In the genomic region with DNA sequence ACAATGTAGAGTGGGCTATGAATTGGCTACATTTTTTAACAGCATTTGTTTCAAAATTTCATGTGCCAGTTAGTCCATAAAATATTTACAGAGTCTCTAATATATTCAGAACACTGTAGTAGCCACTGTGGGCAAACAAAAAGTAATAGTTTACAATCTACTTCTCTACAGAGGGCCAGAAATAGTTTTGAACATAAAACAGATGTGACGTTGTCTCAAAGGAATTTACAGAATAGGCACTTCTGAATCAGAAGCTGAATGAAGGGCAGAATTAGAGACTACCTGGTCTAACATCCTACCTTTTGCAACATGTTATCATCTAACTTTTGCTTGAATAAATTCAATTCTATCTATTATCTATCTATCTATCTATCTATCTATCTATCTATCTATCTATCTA, we compare ENCODE assay signal across 32 cellular contexts.
"Had no signal": no experiment of that assay in that cellular context is flagged by ENCODE, and none has a peak within 500 bp of the region (broad histone marks: within the 10 kb centered on the region; RNA-seq: fewer than 3 reads in every experiment).

No MANE protein-coding gene starts in this region.

- ATAC-seq: activated CD4-positive, CD25-positive, alpha-beta regulatory T cell treated with anti-CD3 and anti-CD28 coated beads, Interleukin-2, amount 50 U/mL, for 24 hours; activated CD8-positive, alpha-beta T cell treated with anti-CD3 and anti-CD28 coated beads for 36 hours; activated T-cell treated with anti-CD3 and anti-CD28 coated beads, Interleukin-2, amount 50 U/mL, for 4 hours; activated T-helper 17 cell treated with anti-CD3 and anti-CD28 coated beads, Interleukin-2, amount 50 U/mL, for 72 hours; gastroesophageal sphincter; heart right ventricle had no signal

- H3K36me3 ChIP-seq: brain microvascular endothelial cell, colonic mucosa, esophagus muscularis mucosa, gastroesophageal sphincter, heart right ventricle, WERI-Rb-1 had no signal

- H3K4me3 Mint-ChIP-seq: activated B cell treated with CpG ODN at 0.5 μM for 24 hours; activated CD8-positive, alpha-beta T cell treated with anti-CD3 and anti-CD28 coated beads for 36 hours; activated naive CD8-positive, alpha-beta T cell; activated T-cell treated with anti-CD3 and anti-CD28 coated beads, Interleukin-2, amount 50 U/mL, for 4 hours; activated T-helper 17 cell treated with anti-CD3 and anti-CD28 coated beads, Interleukin-2, amount 50 U/mL, for 72 hours; dendritic cell treated with granulocyte-macrophage colony-stimulating factor and Interleukin-4, amounts not matched to agents 40 ng/mL and 50 ng/mL, for 4 days; endodermal cell; T-helper 1 cell treated with Interleukin-12 subunit alpha and Interleukin-12 subunit beta and Interleukin-4 antibody, amounts not matched to agents 30 μg/mL and 1 μg/mL, for 36 hours had no signal

- H3K9me3 ChIP-seq: colonic mucosa, esophagus muscularis mucosa, gastroesophageal sphincter had no signal

- H3K27ac Mint-ChIP-seq: activated B cell treated with CpG ODN at 0.5 μM for 24 hours; activated CD8-positive, alpha-beta T cell treated with anti-CD3 and anti-CD28 coated beads for 36 hours; activated naive CD8-positive, alpha-beta T cell; activated T-helper 17 cell treated with anti-CD3 and anti-CD28 coated beads, Interleukin-2, amount 50 U/mL, for 72 hours; dendritic cell treated with granulocyte-macrophage colony-stimulating factor and Interleukin-4, amounts not matched to agents 40 ng/mL and 50 ng/mL, for 4 days; endodermal cell; T-helper 1 cell treated with Interleukin-12 subunit alpha and Interleukin-12 subunit beta and Interleukin-4 antibody, amounts not matched to agents 30 μg/mL and 1 μg/mL, for 36 hours had no signal

- H3K36me3 Mint-ChIP-seq: activated naive CD8-positive, alpha-beta T cell had no signal

- H3K4me1 ChIP-seq: colonic mucosa, esophagus muscularis mucosa, gastroesophageal sphincter, heart right ventricle had no signal

- H3K27me3 ChIP-seq: brain microvascular endothelial cell, colonic mucosa, dorsolateral prefrontal cortex, esophagus muscularis mucosa, gastroesophageal sphincter, heart right ventricle, hepatocyte had no signal

- H3K79me2 ChIP-seq: hepatocyte had no signal

- DNase-seq: activated B cell treated with CpG ODN at 0.5 μM for 24 hours; activated CD4-positive, alpha-beta T cell treated with anti-CD3 and anti-CD28 coated beads for 48 hours; activated CD4-positive, alpha-beta T cell treated with anti-CD3 and anti-CD28 coated beads, Interleukin-2, amount 50 U/mL, for 1 hour; activated CD4-positive, alpha-beta T cell treated with anti-CD3 and anti-CD28 coated beads, Interleukin-2, amount 50 U/mL, for 48 hours; activated CD8-positive, alpha-beta memory T cell treated with anti-CD3 and anti-CD28 coated beads for 24 hours; activated CD8-positive, alpha-beta T cell treated with anti-CD3 and anti-CD28 coated beads for 36 hours; activated effector memory CD4-positive, alpha-beta T cell treated with Interleukin-2 at 50 U/mL for 16 hours; activated gamma-delta T cell treated with Interleukin-2 at 50 U/mL for 16 hours; activated naive CD4-positive, alpha-beta T cell treated with anti-CD3 and anti-CD28 coated beads, Interleukin-2, amount 50 U/mL, for 16 hours; activated naive CD4-positive, alpha-beta T cell treated with Interleukin-2 at 50 U/mL for 16 hours; activated T-cell treated with anti-CD3 and anti-CD28 coated beads, Interleukin-2, amount 50 U/mL, for 4 hours; amniotic stem cell; anterior cingulate cortex; brain microvascular endothelial cell; caudate nucleus; colonic mucosa; dorsolateral prefrontal cortex; effector memory CD4-positive, alpha-beta T cell; endodermal cell; erythroblast; foreskin melanocyte; heart right ventricle; T1000; WERI-Rb-1 had no signal

- H3K4me3 ChIP-seq: colonic mucosa, dorsolateral prefrontal cortex, esophagus muscularis mucosa, gastroesophageal sphincter, heart right ventricle, hepatocyte had no signal

- H3K27me3 Mint-ChIP-seq: activated B cell treated with CpG ODN at 0.5 μM for 24 hours; activated CD8-positive, alpha-beta T cell treated with anti-CD3 and anti-CD28 coated beads for 36 hours; activated naive CD8-positive, alpha-beta T cell; activated T-helper 17 cell treated with anti-CD3 and anti-CD28 coated beads, Interleukin-2, amount 50 U/mL, for 72 hours; dendritic cell treated with granulocyte-macrophage colony-stimulating factor and Interleukin-4, amounts not matched to agents 40 ng/mL and 50 ng/mL, for 4 days had no signal

- H3K9me3 Mint-ChIP-seq: endodermal cell had no signal

- H3K27ac ChIP-seq: brain microvascular endothelial cell, colonic mucosa, dorsolateral prefrontal cortex, esophagus muscularis mucosa, gastroesophageal sphincter, heart right ventricle, hepatocyte, WERI-Rb-1 had no signal

- H3K4me2 ChIP-seq: hepatocyte had no signal

- H3K4me1 Mint-ChIP-seq: activated B cell treated with CpG ODN at 0.5 μM for 24 hours; activated T-helper 17 cell treated with anti-CD3 and anti-CD28 coated beads, Interleukin-2, amount 50 U/mL, for 72 hours; endodermal cell had no signal

- H2AFZ ChIP-seq: hepatocyte had no signal
